ENCODE assay signal across 12 cellular contexts in genomic region chr3:187183210-187183862, GRCh38. TPM values are rescaled to one million over a fixed set of nuclear protein-coding genes. Genes with fewer than 3 reads are reported as not detected.
A peak's percentile ranks its signal among the peaks of the same experiment; 100 is the strongest.
DNase-seq lines count a peak whose midpoint lies in the region; ATAC-seq, FAIRE-seq and TF ChIP-seq lines count a peak whose summit lies in the region.
"Had no signal": no experiment of that assay in that cellular context is flagged by ENCODE, and none has a peak within 500 bp of the region (broad histone marks: within the 10 kb centered on the region; RNA-seq: fewer than 3 reads in every experiment).

No MANE protein-coding gene starts in this region.

- 59% methylated on average over 7 of the region's 7 CpGs; no CpG with 5 or more reads in 1 of the 2 experiments for WGBS in H1 (ENCODE audit: extremely low coverage in 1 of 2, insufficient coverage in 1 of 2, insufficient read length in 1 of 2, insufficient replicate concordance in 2 of 2, low coverage in 1 of 2, low lambda C conversion rate in 2 of 2, missing lambda C conversion rate in 1 of 2), 2 experiments

- peak overlapping the region; percentile 93; the same call in 1 of the 2 replicates for H2BK5ac ChIP-seq in H1 (ENCODE audit: low read depth, low read length)

- H2AFZ ChIP-seq in H1 (ENCODE audit: low read length) = no peak overlapping the region

- H3K27ac ChIP-seq in H1 (ENCODE audit: low read depth, low read length) = peak overlapping the region; percentile 53; the same call in 1 of the 2 replicates

- POLR2A ChIA-PET in H1 (lab: Charles Lee; ENCODE audit: partially characterized antibody) = interaction anchor here (1.3 to 3.1 kb wide), 7 partner anchors 9 to 399 kb away, joined by 3 to 17 read pairs (median 8); no protein-coding TSS in a partner anchor

- H4K8ac ChIP-seq in H1 (ENCODE audit: extremely low read depth, insufficient read depth, low read length) = no peak overlapping the region

- CTCF ChIA-PET in H1 (lab: Charles Lee; ENCODE audit: partially characterized antibody) = interaction anchor here (1.4 to 2.4 kb wide), 3 partner anchors 14 to 19 kb away, joined by 3 to 10 read pairs (median 3); partner anchors contain the start of gene RTP1

- no peaks in the 10 kb centered on the region for H4K20me1 ChIP-seq in H1 (replicated peaks in 1 of 2; ENCODE audit: control insufficient read depth in 1 of 2, insufficient read depth in 2 of 2, low read length in 2 of 2)

- peaks cover 0 to 11% of the 10 kb centered on the region in 2 experiments; a peak in 2 of 4 replicates for H3K79me2 ChIP-seq in H1 (ENCODE audit: control insufficient read depth in 1 of 2, insufficient read depth in 2 of 2, low read length in 2 of 2)

- H2BK15ac ChIP-seq in H1 (ENCODE audit: low read length) = no peak overlapping the region

- FAIRE-seq in H1 (lab: Jason Lieb, UNC) = no peak

- ATAC-seq in GM18867 (IDR thresholded peaks at IDR 0.05; ENCODE audit: unreplicated experiment) (peak; percentile 41), HG03095 (IDR thresholded peaks at IDR 0.05; ENCODE audit: unreplicated experiment) (no peak)
- ATAC-seq: activated CD4-positive, alpha-beta T cell treated with anti-CD3 and anti-CD28 coated beads for 36 hours had no signal

- TF ChIP-seq CTCF in H1 (IDR thresholded peaks at IDR 0.05; ENCODE audit: control extremely low read depth in 1 of 3, insufficient read depth in 1 of 3, low read depth in 1 of 3, low read length in 3 of 3) = no peak

- DNase-seq in AG08395 (ENCODE audit: low spot score) = peak; percentile 64
- DNase-seq in NCI-H1436 treated with DMSO at 0.1 percent for 48 hours (lab: John Stamatoyannopoulos, UW) = peak; percentile 54
- no peak for DNase-seq in H1 (ENCODE audit: low read depth in 1 of 2, low spot score in 2 of 2)
- no peak for DNase-seq in cerebellar cortex (ENCODE audit: low spot score)
- DNase-seq in NCI-H2227 treated with DMSO at 0.1 percent for 48 hours (lab: John Stamatoyannopoulos, UW) = no peak
- no peak for DNase-seq in germinal center (ENCODE audit: low spot score)
- DNase-seq: activated CD4-positive, alpha-beta T cell treated with anti-CD3 and anti-CD28 coated beads for 36 hours; cerebellar nuclear complex; MM.1S had no signal

- H2BK20ac ChIP-seq in H1 (ENCODE audit: low read length) = peak overlapping the region; percentile 100

- H3K4me3 ChIP-seq in H1 (ENCODE audit: extremely low read depth in 1 of 4, insufficient read depth in 2 of 4, low read depth in 3 of 4, low read length in 4 of 4) = no peak overlapping the region

- H3K4ac ChIP-seq in H1 (replicated peaks; ENCODE audit: insufficient read length, low read depth, low read length) = peak overlapping the region; percentile 86

- peak overlapping the region; percentile 84 for H3K18ac ChIP-seq in H1 (ENCODE audit: extremely low read depth, low read length)

- no peak overlapping the region for H3K23ac ChIP-seq in H1 (ENCODE audit: insufficient read length)

- peak overlapping the region; percentile 91 for H3K56ac ChIP-seq in H1 (replicated peaks; ENCODE audit: insufficient read length, low read depth, low read length)

- no peaks in the 10 kb centered on the region; the same call in 1 of the 2 replicates for H3K79me1 ChIP-seq in H1 (ENCODE audit: low read depth, low read length)

- peak overlapping the region; percentile 100 for H2BK120ac ChIP-seq in H1 (replicated peaks; ENCODE audit: low read depth, low read length)

- peak overlapping the region; percentile 78 for H4K5ac ChIP-seq in H1 (ENCODE audit: insufficient read length, low read depth, low read length)

- H2AK5ac ChIP-seq in H1 (ENCODE audit: low read depth, low read length) = peak overlapping the region; percentile 87; the same call in 1 of the 2 replicates

- H3K27me3 ChIP-seq in H1 (replicated peaks in 1 of 4; ENCODE audit: control insufficient read depth in 3 of 4, extremely low read depth in 1 of 4, insufficient read depth in 3 of 4, low read length in 3 of 4) = no peaks in the 10 kb centered on the region

- H3K4me2 ChIP-seq in H1 (ENCODE audit: insufficient read depth in 1 of 2, low read depth in 2 of 2, low read length in 2 of 2) = 0 out of 4 replicates have a peak overlapping the region, but pooled peaks of 1 of the 2 experiments have one; percentile 0

- peak overlapping the region; percentile 94 for H2BK12ac ChIP-seq in H1 (ENCODE audit: low read depth, low read length)

- no peak for TF ChIP-seq EP300 in H1 (IDR thresholded peaks at IDR 0.05; ENCODE audit: borderline replicate concordance in 1 of 2, low read depth in 2 of 2, low read length in 2 of 2)

- no peaks in the 10 kb centered on the region for H3K23me2 ChIP-seq in H1 (ENCODE audit: low read depth, low read length)

- no peak; a peak in 1 of 3 replicates for TF ChIP-seq POLR2A in H1 (IDR thresholded peaks at IDR 0.05; ENCODE audit: control extremely low read depth in 1 of 2, low read depth in 2 of 2, low read length in 2 of 2)

- H4K91ac ChIP-seq in H1 (replicated peaks; ENCODE audit: insufficient read length, low read length) = peak overlapping the region; percentile 99

- no peak overlapping the region for H3K14ac ChIP-seq in H1 (ENCODE audit: insufficient read length)

- no peak overlapping the region; a peak in 2 of 7 replicates for H3K9ac ChIP-seq in H1 (replicated peaks in 1 of 4; ENCODE audit: extremely low read depth in 1 of 4, low read depth in 3 of 4, low read length in 3 of 4)

- no peaks in the 10 kb centered on the region; a peak in 1 of 4 replicates for H3K9me3 ChIP-seq in H1 (ENCODE audit: insufficient read depth in 2 of 2, low read depth in 1 of 2, low read length in 1 of 2)

- no peak for TF ChIP-seq RAD21 in H1 (IDR thresholded peaks at IDR 0.05 in 1 of 2, conservative IDR thresholded peaks at IDR 0.05 in 1 of 2; ENCODE audit: low read depth in 2 of 2, low read length in 2 of 2)

- no peaks in the 10 kb centered on the region for H3K36me3 ChIP-seq in H1 (ENCODE audit: control insufficient read depth in 2 of 4, insufficient read depth in 4 of 4, low read length in 3 of 4)

- H3K4me1 ChIP-seq in H1 (replicated peaks in 1 of 4; ENCODE audit: control insufficient read depth in 3 of 4, insufficient read depth in 4 of 4, low read length in 3 of 4) = peaks cover 9 to 42% (median 32%) of the 10 kb centered on the region in 4 experiments

TF ChIP-seq in H1, 55 proteins besides CTCF, POLR2A, EP300 and RAD21:
- TF ChIP-seq ASH2L (IDR thresholded peaks at IDR 0.05; ENCODE audit: low read length) (peak; percentile 24), GTF2F1 (IDR thresholded peaks at IDR 0.05; ENCODE audit: borderline replicate concordance, low read depth, low read length) (no peak), BRCA1 (IDR thresholded peaks at IDR 0.05; ENCODE audit: low read depth, low read length) (no peak), SAP30 (IDR thresholded peaks at IDR 0.05; ENCODE audit: insufficient read depth, insufficient replicate concordance, low read length) (no peak), TAF7 (optimal IDR thresholded peaks at IDR 0.05; ENCODE audit: borderline replicate concordance, low read depth, low read length) (peak; percentile 31), POU5F1 (IDR thresholded peaks at IDR 0.05; ENCODE audit: low read depth, low read length) (no peak), SIRT6 (IDR thresholded peaks at IDR 0.05; ENCODE audit: low read length) (no peak), NANOG (IDR thresholded peaks at IDR 0.05; ENCODE audit: insufficient read depth, low read depth, low read length, poor library complexity, severe bottlenecking) (no peak), USF2 (IDR thresholded peaks at IDR 0.05; ENCODE audit: low read length) (no peak), YY1 (IDR thresholded peaks at IDR 0.05; ENCODE audit: low read depth, low read length) (no peak), RXRA (IDR thresholded peaks at IDR 0.05; ENCODE audit: insufficient read depth, low read depth, low read length) (no peak), TAF1 (IDR thresholded peaks at IDR 0.05; ENCODE audit: low read depth, low read length) (no peak), HDAC2 (IDR thresholded peaks at IDR 0.05; ENCODE audit: borderline replicate concordance in 1 of 2, low read depth in 2 of 2, low read length in 2 of 2) (0 out of 4 replicates have a peak, but pooled peaks of 1 of the 2 experiments have one; percentile 11)

RNA-seq across cellular contexts. Expression of gene RTP1, which starts 13.9 kb away (rescaled TPM):
- 3.0 and 3.2 TPM in 2 replicates for total RNA-seq in H1 (2021; fragmentation: NEBNext Ultra II Directional; extraction: Animal tissue kit (Norgen Biotek cat#: 25700))
- 2.1 and 2.9 TPM in 2 replicates for polyA plus RNA-seq in H1 (2011; rRNA removed)
- 2.6 TPM for polyA plus RNA-seq in H1 (2011; cell fraction: cytosol; rRNA removed)
- polyA plus RNA-seq in H1 (2011; cell fraction: nucleus; rRNA removed) = 1.6 TPM
- 2.3 to 4.1 TPM (median 3.1 TPM) in 4 replicates for polyA plus RNA-seq in H1 (2012, experiment 1 of 2)
- polyA plus RNA-seq in H1 (2012, experiment 2 of 2) = 1.4 TPM
- polyA plus RNA-seq in H1 (2013, experiment 1 of 2) = 2.9 TPM
- 2.8 TPM for polyA plus RNA-seq in H1 (2013, experiment 2 of 2)
- polyA minus RNA-seq in H1 (2011; rRNA and poly(A)+ RNA removed) = 1.8 and 2.0 TPM in 2 replicates
- polyA minus RNA-seq in H1 (2011; cell fraction: cytosol; rRNA and poly(A)+ RNA removed) = 2.9 TPM
- 2.0 TPM for polyA minus RNA-seq in H1 (2011; cell fraction: nucleus; rRNA and poly(A)+ RNA removed)
- total RNA-seq: activated CD4-positive, alpha-beta T cell treated with anti-CD3 and anti-CD28 coated beads for 36 hours; CD4-positive, CD25-positive, alpha-beta regulatory T cell had no signal
- polyA plus RNA-seq: CD4-positive, CD25-positive, alpha-beta regulatory T cell had no signal

RNA-seq across cellular contexts. Expression of gene RPL39L, which starts 44.0 kb away (rescaled TPM):
- 67.7 and 77.0 TPM in 2 replicates for total RNA-seq in H1 (2021; fragmentation: NEBNext Ultra II Directional; extraction: Animal tissue kit (Norgen Biotek cat#: 25700))
- polyA plus RNA-seq in H1 (2011; rRNA removed) = 36.8 and 51.8 TPM in 2 replicates
- polyA plus RNA-seq in H1 (2011; cell fraction: cytosol; rRNA removed) = 59.5 TPM
- polyA plus RNA-seq in H1 (2011; cell fraction: nucleus; rRNA removed) = 43.3 TPM
- polyA plus RNA-seq in H1 (2012, experiment 1 of 2) = 96.0 to 139 TPM (median 107 TPM) in 4 replicates
- 131 TPM for polyA plus RNA-seq in H1 (2012, experiment 2 of 2)
- polyA plus RNA-seq in H1 (2013, experiment 1 of 2) = 96.7 TPM
- polyA plus RNA-seq in H1 (2013, experiment 2 of 2) = 93.2 TPM
- polyA minus RNA-seq in H1 (2011; rRNA and poly(A)+ RNA removed) = 28.6 and 30.4 TPM in 2 replicates
- polyA minus RNA-seq in H1 (2011; cell fraction: cytosol; rRNA and poly(A)+ RNA removed) = 68.5 TPM
- 96.7 TPM for polyA minus RNA-seq in H1 (2011; cell fraction: nucleus; rRNA and poly(A)+ RNA removed)

Comparison
In these comparisons a context has a peak if more than half of its experiments do, and no peak if none do; other contexts are left out.
1. DNase-seq: peak in AG08395 (single experiment) and NCI-H1436 treated with DMSO at 0.1 percent for 48 hours (single experiment); none in H1 (0 of 2), cerebellar cortex (single experiment), NCI-H2227 treated with DMSO at 0.1 percent for 48 hours (single experiment) and germinal center (single experiment).